1 cellular context compared by ENCODE assay signal in the genomic region with DNA sequence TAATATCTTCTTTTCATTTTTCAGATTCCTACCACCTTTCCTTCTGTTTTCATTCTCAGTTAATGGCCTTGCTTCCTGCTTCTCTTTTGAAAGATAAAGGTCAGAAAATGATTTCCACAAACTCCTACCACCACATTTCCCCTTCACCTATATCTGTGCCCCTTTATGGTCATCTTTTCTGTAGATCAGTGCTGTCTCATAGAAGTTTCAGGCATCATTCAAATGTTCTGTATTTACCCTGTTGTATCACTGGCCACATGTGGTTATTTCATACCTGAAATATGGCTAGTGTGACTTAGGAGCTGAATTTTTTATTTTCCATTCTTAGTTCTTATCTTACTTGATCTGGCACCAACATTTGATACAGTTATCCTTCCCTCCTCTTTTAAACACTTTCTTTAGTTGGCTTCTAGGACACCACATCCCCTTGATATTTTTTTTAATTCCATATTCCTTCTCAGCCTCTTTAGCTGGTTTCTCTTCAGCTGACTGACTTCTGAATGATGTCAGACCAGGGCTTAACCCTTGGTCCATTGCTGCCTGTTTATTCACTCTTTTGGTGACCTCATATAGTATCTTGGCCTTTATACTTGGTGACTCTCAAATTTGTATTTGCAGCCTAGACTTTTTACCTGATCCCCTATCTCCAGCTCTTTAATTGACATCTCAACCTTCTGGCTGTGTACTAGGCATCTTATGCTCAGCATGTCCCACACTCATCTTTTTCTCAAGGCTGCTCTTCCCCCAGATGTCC.
A peak's percentile ranks its signal among the peaks of the same experiment; 100 is the strongest.
TF ChIP-seq lines count a peak whose summit lies in the region.

No MANE protein-coding gene starts in this region.

TF ChIP-seq in HepG2, 621 proteins besides CTCF, POLR2A, EP300 and RAD21 (continued from another document):
- TF ChIP-seq, protein P1, sequence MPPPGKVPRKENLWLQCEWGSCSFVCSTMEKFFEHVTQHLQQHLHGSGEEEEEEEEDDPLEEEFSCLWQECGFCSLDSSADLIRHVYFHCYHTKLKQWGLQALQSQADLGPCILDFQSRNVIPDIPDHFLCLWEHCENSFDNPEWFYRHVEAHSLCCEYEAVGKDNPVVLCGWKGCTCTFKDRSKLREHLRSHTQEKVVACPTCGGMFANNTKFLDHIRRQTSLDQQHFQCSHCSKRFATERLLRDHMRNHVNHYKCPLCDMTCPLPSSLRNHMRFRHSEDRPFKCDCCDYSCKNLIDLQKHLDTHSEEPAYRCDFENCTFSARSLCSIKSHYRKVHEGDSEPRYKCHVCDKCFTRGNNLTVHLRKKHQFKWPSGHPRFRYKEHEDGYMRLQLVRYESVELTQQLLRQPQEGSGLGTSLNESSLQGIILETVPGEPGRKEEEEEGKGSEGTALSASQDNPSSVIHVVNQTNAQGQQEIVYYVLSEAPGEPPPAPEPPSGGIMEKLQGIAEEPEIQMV (CRISPR knock-in tag; IDR thresholded peaks at IDR 0.05; ENCODE audit: low read depth): no peak
- TF ChIP-seq, protein P2, sequence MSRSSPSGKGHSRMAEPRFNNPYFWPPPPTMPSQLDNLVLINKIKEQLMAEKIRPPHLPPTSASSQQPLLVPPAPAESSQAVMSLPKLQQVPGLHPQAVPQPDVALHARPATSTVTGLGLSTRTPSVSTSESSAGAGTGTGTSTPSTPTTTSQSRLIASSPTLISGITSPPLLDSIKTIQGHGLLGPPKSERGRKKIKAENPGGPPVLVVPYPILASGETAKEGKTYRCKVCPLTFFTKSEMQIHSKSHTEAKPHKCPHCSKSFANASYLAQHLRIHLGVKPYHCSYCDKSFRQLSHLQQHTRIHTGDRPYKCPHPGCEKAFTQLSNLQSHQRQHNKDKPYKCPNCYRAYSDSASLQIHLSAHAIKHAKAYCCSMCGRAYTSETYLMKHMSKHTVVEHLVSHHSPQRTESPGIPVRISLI (CRISPR knock-in tag; IDR thresholded peaks at IDR 0.05; ENCODE audit: borderline replicate concordance): no peak
- TF ChIP-seq, protein P3, sequence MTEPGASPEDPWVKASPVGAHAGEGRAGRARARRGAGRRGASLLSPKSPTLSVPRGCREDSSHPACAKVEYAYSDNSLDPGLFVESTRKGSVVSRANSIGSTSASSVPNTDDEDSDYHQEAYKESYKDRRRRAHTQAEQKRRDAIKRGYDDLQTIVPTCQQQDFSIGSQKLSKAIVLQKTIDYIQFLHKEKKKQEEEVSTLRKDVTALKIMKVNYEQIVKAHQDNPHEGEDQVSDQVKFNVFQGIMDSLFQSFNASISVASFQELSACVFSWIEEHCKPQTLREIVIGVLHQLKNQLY (CRISPR knock-in tag; IDR thresholded peaks at IDR 0.05): no peak
- TF ChIP-seq NFRKB (IDR thresholded peaks at IDR 0.05) (no peak), ZNF569 (CRISPR knock-in tag; IDR thresholded peaks at IDR 0.05; ENCODE audit: borderline replicate concordance) (no peak), TCF7 (IDR thresholded peaks at IDR 0.05; ENCODE audit: low read depth) (no peak), ZNF101 (CRISPR knock-in tag; IDR thresholded peaks at IDR 0.05; ENCODE audit: borderline replicate concordance, low read depth) (no peak), EHMT2 (IDR thresholded peaks at IDR 0.05; ENCODE audit: borderline replicate concordance, low read depth, low read length) (no peak), ATF7 (IDR thresholded peaks at IDR 0.05) (peak; percentile 58; the same call in 1 of the 2 replicates), ATF7 (CRISPR knock-in tag; IDR thresholded peaks at IDR 0.05) (no peak), JUN (CRISPR knock-in tag; IDR thresholded peaks at IDR 0.05) (no peak), CREB1 (IDR thresholded peaks at IDR 0.05) (peak; percentile 30; the same call in 1 of the 2 replicates), CREB1 (CRISPR knock-in tag; IDR thresholded peaks at IDR 0.05) (no peak)
- TF ChIP-seq, protein P4, sequence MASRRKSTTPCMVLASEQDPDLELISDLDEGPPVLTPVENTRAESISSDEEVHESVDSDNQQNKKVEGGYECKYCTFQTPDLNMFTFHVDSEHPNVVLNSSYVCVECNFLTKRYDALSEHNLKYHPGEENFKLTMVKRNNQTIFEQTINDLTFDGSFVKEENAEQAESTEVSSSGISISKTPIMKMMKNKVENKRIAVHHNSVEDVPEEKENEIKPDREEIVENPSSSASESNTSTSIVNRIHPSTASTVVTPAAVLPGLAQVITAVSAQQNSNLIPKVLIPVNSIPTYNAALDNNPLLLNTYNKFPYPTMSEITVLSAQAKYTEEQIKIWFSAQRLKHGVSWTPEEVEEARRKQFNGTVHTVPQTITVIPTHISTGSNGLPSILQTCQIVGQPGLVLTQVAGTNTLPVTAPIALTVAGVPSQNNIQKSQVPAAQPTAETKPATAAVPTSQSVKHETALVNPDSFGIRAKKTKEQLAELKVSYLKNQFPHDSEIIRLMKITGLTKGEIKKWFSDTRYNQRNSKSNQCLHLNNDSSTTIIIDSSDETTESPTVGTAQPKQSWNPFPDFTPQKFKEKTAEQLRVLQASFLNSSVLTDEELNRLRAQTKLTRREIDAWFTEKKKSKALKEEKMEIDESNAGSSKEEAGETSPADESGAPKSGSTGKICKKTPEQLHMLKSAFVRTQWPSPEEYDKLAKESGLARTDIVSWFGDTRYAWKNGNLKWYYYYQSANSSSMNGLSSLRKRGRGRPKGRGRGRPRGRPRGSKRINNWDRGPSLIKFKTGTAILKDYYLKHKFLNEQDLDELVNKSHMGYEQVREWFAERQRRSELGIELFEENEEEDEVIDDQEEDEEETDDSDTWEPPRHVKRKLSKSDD (CRISPR knock-in tag; IDR thresholded peaks at IDR 0.05; ENCODE audit: low read depth): no peak
- TF ChIP-seq, protein P5, sequence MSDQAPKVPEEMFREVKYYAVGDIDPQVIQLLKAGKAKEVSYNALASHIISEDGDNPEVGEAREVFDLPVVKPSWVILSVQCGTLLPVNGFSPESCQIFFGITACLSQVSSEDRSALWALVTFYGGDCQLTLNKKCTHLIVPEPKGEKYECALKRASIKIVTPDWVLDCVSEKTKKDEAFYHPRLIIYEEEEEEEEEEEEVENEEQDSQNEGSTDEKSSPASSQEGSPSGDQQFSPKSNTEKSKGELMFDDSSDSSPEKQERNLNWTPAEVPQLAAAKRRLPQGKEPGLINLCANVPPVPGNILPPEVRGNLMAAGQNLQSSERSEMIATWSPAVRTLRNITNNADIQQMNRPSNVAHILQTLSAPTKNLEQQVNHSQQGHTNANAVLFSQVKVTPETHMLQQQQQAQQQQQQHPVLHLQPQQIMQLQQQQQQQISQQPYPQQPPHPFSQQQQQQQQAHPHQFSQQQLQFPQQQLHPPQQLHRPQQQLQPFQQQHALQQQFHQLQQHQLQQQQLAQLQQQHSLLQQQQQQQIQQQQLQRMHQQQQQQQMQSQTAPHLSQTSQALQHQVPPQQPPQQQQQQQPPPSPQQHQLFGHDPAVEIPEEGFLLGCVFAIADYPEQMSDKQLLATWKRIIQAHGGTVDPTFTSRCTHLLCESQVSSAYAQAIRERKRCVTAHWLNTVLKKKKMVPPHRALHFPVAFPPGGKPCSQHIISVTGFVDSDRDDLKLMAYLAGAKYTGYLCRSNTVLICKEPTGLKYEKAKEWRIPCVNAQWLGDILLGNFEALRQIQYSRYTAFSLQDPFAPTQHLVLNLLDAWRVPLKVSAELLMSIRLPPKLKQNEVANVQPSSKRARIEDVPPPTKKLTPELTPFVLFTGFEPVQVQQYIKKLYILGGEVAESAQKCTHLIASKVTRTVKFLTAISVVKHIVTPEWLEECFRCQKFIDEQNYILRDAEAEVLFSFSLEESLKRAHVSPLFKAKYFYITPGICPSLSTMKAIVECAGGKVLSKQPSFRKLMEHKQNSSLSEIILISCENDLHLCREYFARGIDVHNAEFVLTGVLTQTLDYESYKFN (CRISPR knock-in tag; conservative IDR thresholded peaks at IDR 0.05): no peak
- TF ChIP-seq, protein P6, sequence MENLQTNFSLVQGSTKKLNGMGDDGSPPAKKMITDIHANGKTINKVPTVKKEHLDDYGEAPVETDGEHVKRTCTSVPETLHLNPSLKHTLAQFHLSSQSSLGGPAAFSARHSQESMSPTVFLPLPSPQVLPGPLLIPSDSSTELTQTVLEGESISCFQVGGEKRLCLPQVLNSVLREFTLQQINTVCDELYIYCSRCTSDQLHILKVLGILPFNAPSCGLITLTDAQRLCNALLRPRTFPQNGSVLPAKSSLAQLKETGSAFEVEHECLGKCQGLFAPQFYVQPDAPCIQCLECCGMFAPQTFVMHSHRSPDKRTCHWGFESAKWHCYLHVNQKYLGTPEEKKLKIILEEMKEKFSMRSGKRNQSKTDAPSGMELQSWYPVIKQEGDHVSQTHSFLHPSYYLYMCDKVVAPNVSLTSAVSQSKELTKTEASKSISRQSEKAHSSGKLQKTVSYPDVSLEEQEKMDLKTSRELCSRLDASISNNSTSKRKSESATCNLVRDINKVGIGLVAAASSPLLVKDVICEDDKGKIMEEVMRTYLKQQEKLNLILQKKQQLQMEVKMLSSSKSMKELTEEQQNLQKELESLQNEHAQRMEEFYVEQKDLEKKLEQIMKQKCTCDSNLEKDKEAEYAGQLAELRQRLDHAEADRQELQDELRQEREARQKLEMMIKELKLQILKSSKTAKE (CRISPR knock-in tag; IDR thresholded peaks at IDR 0.05; ENCODE audit: borderline replicate concordance): no peak
- TF ChIP-seq, protein P7, sequence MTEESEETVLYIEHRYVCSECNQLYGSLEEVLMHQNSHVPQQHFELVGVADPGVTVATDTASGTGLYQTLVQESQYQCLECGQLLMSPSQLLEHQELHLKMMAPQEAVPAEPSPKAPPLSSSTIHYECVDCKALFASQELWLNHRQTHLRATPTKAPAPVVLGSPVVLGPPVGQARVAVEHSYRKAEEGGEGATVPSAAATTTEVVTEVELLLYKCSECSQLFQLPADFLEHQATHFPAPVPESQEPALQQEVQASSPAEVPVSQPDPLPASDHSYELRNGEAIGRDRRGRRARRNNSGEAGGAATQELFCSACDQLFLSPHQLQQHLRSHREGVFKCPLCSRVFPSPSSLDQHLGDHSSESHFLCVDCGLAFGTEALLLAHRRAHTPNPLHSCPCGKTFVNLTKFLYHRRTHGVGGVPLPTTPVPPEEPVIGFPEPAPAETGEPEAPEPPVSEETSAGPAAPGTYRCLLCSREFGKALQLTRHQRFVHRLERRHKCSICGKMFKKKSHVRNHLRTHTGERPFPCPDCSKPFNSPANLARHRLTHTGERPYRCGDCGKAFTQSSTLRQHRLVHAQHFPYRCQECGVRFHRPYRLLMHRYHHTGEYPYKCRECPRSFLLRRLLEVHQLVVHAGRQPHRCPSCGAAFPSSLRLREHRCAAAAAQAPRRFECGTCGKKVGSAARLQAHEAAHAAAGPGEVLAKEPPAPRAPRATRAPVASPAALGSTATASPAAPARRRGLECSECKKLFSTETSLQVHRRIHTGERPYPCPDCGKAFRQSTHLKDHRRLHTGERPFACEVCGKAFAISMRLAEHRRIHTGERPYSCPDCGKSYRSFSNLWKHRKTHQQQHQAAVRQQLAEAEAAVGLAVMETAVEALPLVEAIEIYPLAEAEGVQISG (CRISPR knock-in tag; IDR thresholded peaks at IDR 0.05): no peak
